Comparison of ENCODE assay signal across 8 cellular contexts in the genomic region with DNA sequence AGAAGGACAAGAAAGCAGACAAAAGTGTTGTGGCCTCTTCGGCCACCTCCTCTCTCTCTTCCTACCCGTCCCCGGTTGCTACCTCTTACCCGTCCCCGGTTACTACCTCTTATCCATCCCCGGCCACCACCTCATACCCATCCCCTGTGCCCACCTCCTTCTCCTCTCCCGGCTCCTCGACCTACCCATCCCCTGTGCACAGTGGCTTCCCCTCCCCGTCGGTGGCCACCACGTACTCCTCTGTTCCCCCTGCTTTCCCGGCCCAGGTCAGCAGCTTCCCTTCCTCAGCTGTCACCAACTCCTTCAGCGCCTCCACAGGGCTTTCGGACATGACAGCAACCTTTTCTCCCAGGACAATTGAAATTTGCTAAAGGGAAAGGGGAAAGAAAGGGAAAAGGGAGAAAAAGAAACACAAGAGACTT. TPM values are rescaled to one million over a fixed set of nuclear protein-coding genes. Genes with fewer than 3 reads are reported as not detected.
DNase-seq lines count a peak whose midpoint lies in the region; ATAC-seq and TF ChIP-seq lines count a peak whose summit lies in the region.

No MANE protein-coding gene starts in this region.

- TF ChIP-seq POLR2A in stomach (IDR thresholded peaks at IDR 0.05): peak in 2 of 4 donors; percentile 13 to 68

- TF ChIP-seq EP300 in stomach (IDR thresholded peaks at IDR 0.05): no peak

- H3K27me3 ChIP-seq in stomach: no peaks in the 10 kb centered on the region

- 87 to 95% (median 90%) methylated on average over 14 of the region's 14 CpGs for WGBS in stomach, 5 donors

- H3K9me3 Mint-ChIP-seq in activated T-cell treated with anti-CD3 and anti-CD28 coated beads, Interleukin-2, amount 50 U/mL, for 4 hours: no peaks in the 10 kb centered on the region
- H3K9me3 Mint-ChIP-seq in activated naive CD8-positive, alpha-beta T cell treated with anti-CD3 and anti-CD28 coated beads for 36 hours: no peaks in the 10 kb centered on the region

- no peak for ATAC-seq in activated T-cell treated with anti-CD3 and anti-CD28 coated beads, Interleukin-2, amount 50 U/mL, for 4 hours
- no peak for ATAC-seq in HG03571 (IDR thresholded peaks at IDR 0.05; ENCODE audit: unreplicated experiment)

- no peak for DNase-seq in activated T-cell treated with anti-CD3 and anti-CD28 coated beads, Interleukin-2, amount 50 U/mL, for 4 hours
- DNase-seq in activated T-cell treated with anti-CD3 and anti-CD28 coated beads, Interleukin-2, amount 50 U/mL, for 1 hour: no peak
- no peak for DNase-seq in activated naive CD8-positive, alpha-beta T cell treated with anti-CD3 and anti-CD28 coated beads for 36 hours
- DNase-seq in islet precursor cell: peak; percentile 52
- peak; percentile 52 for DNase-seq in stomach
- DNase-seq in stimulated activated CD4-positive, alpha-beta T cell treated with anti-CD3 and anti-CD28 coated beads, Interleukin-4, amount 100 ng/mL, for 24 hours: no peak
- DNase-seq in NCI-H187 (lab: John Stamatoyannopoulos, UW): no peak

- no peak for TF ChIP-seq CTCF in stomach (IDR thresholded peaks at IDR 0.05)

- peak overlapping the region; percentile 86 for H3K4me3 Mint-ChIP-seq in activated T-cell treated with anti-CD3 and anti-CD28 coated beads, Interleukin-2, amount 50 U/mL, for 4 hours
- peak overlapping the region; percentile 85 for H3K4me3 Mint-ChIP-seq in activated naive CD8-positive, alpha-beta T cell treated with anti-CD3 and anti-CD28 coated beads for 36 hours

- intact Hi-C loops in stomach (cut with DNase I; ENCODE audit: low total_unique reads): no loop called here

- H3K9me3 ChIP-seq in stomach: no peaks in the 10 kb centered on the region

- H3K36me3 ChIP-seq in stomach: peaks cover 0 to 18% (median 13%) of the 10 kb centered on the region in 4 donors

- H3K4me1 ChIP-seq in stomach: peaks cover 11 to 36% (median 35%) of the 10 kb centered on the region in 4 donors

- peak overlapping the region; percentile 83 to 90 (median 88) for H3K4me3 ChIP-seq in stomach

- H3K27me3 Mint-ChIP-seq in activated T-cell treated with anti-CD3 and anti-CD28 coated beads, Interleukin-2, amount 50 U/mL, for 4 hours (ENCODE audit: low read depth): no peaks in the 10 kb centered on the region
- no peaks in the 10 kb centered on the region for H3K27me3 Mint-ChIP-seq in activated naive CD8-positive, alpha-beta T cell treated with anti-CD3 and anti-CD28 coated beads for 36 hours

- peaks cover 21% of the 10 kb centered on the region for H3K36me3 Mint-ChIP-seq in activated T-cell treated with anti-CD3 and anti-CD28 coated beads, Interleukin-2, amount 50 U/mL, for 4 hours (ENCODE audit: insufficient read depth)
- peaks cover 29% of the 10 kb centered on the region for H3K36me3 Mint-ChIP-seq in activated naive CD8-positive, alpha-beta T cell treated with anti-CD3 and anti-CD28 coated beads for 36 hours

- H3K27ac Mint-ChIP-seq in activated naive CD8-positive, alpha-beta T cell treated with anti-CD3 and anti-CD28 coated beads for 36 hours: no peak overlapping the region

- peak overlapping the region in 1 of 5 donors; percentile 98 for H3K27ac ChIP-seq in stomach

- H3K4me1 Mint-ChIP-seq in activated T-cell treated with anti-CD3 and anti-CD28 coated beads, Interleukin-2, amount 50 U/mL, for 4 hours (ENCODE audit: low read depth): peaks cover 23% of the 10 kb centered on the region
- H3K4me1 Mint-ChIP-seq in activated naive CD8-positive, alpha-beta T cell treated with anti-CD3 and anti-CD28 coated beads for 36 hours: peaks cover 21% of the 10 kb centered on the region

RNA-seq across cellular contexts. Expression of a gene that starts 2.4 kb away (rescaled TPM):
- total RNA-seq in activated T-cell treated with anti-CD3 and anti-CD28 coated beads, Interleukin-2, amount 50 U/mL, for 4 hours: 10 to 100 TPM; 18.9 to 26.4 (median 20.0) TPM
- 10 to 100 TPM; 48.0 to 48.1 TPM for total RNA-seq in activated naive CD8-positive, alpha-beta T cell treated with anti-CD3 and anti-CD28 coated beads for 36 hours
- total RNA-seq in stomach: 10 to 100 TPM in 4 of 5 donors, 1 to 10 TPM in 1; 7.7 to 83.9 (median 48.1) TPM
- polyA plus RNA-seq in stomach: 10 to 100 TPM; 17.0 to 45.4 (median 30.2) TPM

RNA-seq across cellular contexts. Expression of a gene that starts 28.9 kb away (rescaled TPM):
- 1 to 10 TPM; 1.3 to 1.8 (median 1.7) TPM for total RNA-seq in activated T-cell treated with anti-CD3 and anti-CD28 coated beads, Interleukin-2, amount 50 U/mL, for 4 hours
- total RNA-seq in activated naive CD8-positive, alpha-beta T cell treated with anti-CD3 and anti-CD28 coated beads for 36 hours: 1 to 10 TPM; 3.5 to 4.0 TPM
- 10 to 100 TPM in 1 of 5 donors, 1 to 10 TPM in 2, not detected in 2; 4.5 to 73.3 (median 7.7) TPM for total RNA-seq in stomach
- polyA plus RNA-seq in stomach: 1 to 10 TPM; 2.1 to 5.8 (median 3.1) TPM

Comparison
In these comparisons a context has a peak if more than half of its experiments do, and no peak if none do; other contexts are left out.
1. DNase-seq: peak in islet precursor cell (single experiment) and stomach (single experiment); none in activated T-cell treated with anti-CD3 and anti-CD28 coated beads, Interleukin-2, amount 50 U/mL, for 4 hours (single experiment), activated T-cell treated with anti-CD3 and anti-CD28 coated beads, Interleukin-2, amount 50 U/mL, for 1 hour (single experiment), activated naive CD8-positive, alpha-beta T cell treated with anti-CD3 and anti-CD28 coated beads for 36 hours (single experiment), stimulated activated CD4-positive, alpha-beta T cell treated with anti-CD3 and anti-CD28 coated beads, Interleukin-4, amount 100 ng/mL, for 24 hours (single experiment) and NCI-H187 (0 of 2).